ENCODE assay signal across 1 cellular context in genomic region chr2:17830053-17831034, GRCh38.
TF ChIP-seq lines count a peak whose summit lies in the region.

No MANE protein-coding gene starts in this region.

TF ChIP-seq in HepG2, 621 proteins besides CTCF, POLR2A, EP300 and RAD21 (continued from another document and continues in another):
- TF ChIP-seq MNT (IDR thresholded peaks at IDR 0.05), result no peak
- TF ChIP-seq ZNF281 (CRISPR knock-in tag; IDR thresholded peaks at IDR 0.05; ENCODE audit: borderline replicate concordance), result no peak
- TF ChIP-seq ZNF282 (IDR thresholded peaks at IDR 0.05; ENCODE audit: partially characterized antibody), result no peak
- no peak for TF ChIP-seq ZBTB40 (IDR thresholded peaks at IDR 0.05)
- no peak for TF ChIP-seq ZBTB40 (CRISPR knock-in tag; IDR thresholded peaks at IDR 0.05)
- no peak for TF ChIP-seq ZNF543 (CRISPR knock-in tag; IDR thresholded peaks at IDR 0.05)
- 0 out of 2 replicates have a peak, but pooled peaks have one; percentile 27 for TF ChIP-seq ETV6 (CRISPR knock-in tag; conservative IDR thresholded peaks at IDR 0.05)
- TF ChIP-seq ZNF136 (CRISPR knock-in tag; IDR thresholded peaks at IDR 0.05; ENCODE audit: low read depth), result no peak
- no peak for TF ChIP-seq HOXA9 (CRISPR knock-in tag; IDR thresholded peaks at IDR 0.05; ENCODE audit: borderline replicate concordance)
- peak; percentile 49; the same call in 1 of the 2 replicates for TF ChIP-seq KDM4B (CRISPR knock-in tag; IDR thresholded peaks at IDR 0.05)
- TF ChIP-seq HES4 (CRISPR knock-in tag; IDR thresholded peaks at IDR 0.05; ENCODE audit: borderline replicate concordance), result no peak
- TF ChIP-seq MIER2 (CRISPR knock-in tag; IDR thresholded peaks at IDR 0.05), result 0 out of 2 replicates have a peak, but pooled peaks have one; percentile 29
- TF ChIP-seq POLR2G (IDR thresholded peaks at IDR 0.05; ENCODE audit: low read depth, low read length), result no peak
- no peak for TF ChIP-seq ZNF432 (CRISPR knock-in tag; IDR thresholded peaks at IDR 0.05; ENCODE audit: borderline replicate concordance)
- TF ChIP-seq SRY (CRISPR knock-in tag; IDR thresholded peaks at IDR 0.05), result no peak
- TF ChIP-seq ZNF329 (CRISPR knock-in tag; IDR thresholded peaks at IDR 0.05; ENCODE audit: low read depth), result no peak
- peak; percentile 79; the same call in 1 of the 2 replicates for TF ChIP-seq KDM5B (CRISPR knock-in tag; IDR thresholded peaks at IDR 0.05; ENCODE audit: borderline replicate concordance)
- no peak for TF ChIP-seq NFAT5 (CRISPR knock-in tag; IDR thresholded peaks at IDR 0.05)
- no peak for TF ChIP-seq ZNF12 (CRISPR knock-in tag; IDR thresholded peaks at IDR 0.05)
- no peak; the same call in 1 of the 2 replicates for TF ChIP-seq NKX3-1 (CRISPR knock-in tag; IDR thresholded peaks at IDR 0.05)
- no peak for TF ChIP-seq ZHX2 (IDR thresholded peaks at IDR 0.05; ENCODE audit: low read depth)
- no peak for TF ChIP-seq ZHX2 (CRISPR knock-in tag; IDR thresholded peaks at IDR 0.05; ENCODE audit: borderline replicate concordance)
- no peak for TF ChIP-seq NFE2L2 (IDR thresholded peaks at IDR 0.05; ENCODE audit: low read length)
- peak; percentile 77 for TF ChIP-seq ZFP91 (CRISPR knock-in tag; IDR thresholded peaks at IDR 0.05; ENCODE audit: borderline replicate concordance)
- no peak for TF ChIP-seq YEATS2 (CRISPR knock-in tag; IDR thresholded peaks at IDR 0.05; ENCODE audit: borderline replicate concordance)
- peak; percentile 53; the same call in 1 of the 2 replicates for TF ChIP-seq KAT8 (CRISPR knock-in tag; IDR thresholded peaks at IDR 0.05)
- no peak for TF ChIP-seq HOXD1 (CRISPR knock-in tag; IDR thresholded peaks at IDR 0.05)
